28 cellular contexts compared by ENCODE assay signal in genomic region chr3:19652336-19652735, GRCh38.
"Had no signal": no experiment of that assay in that cellular context is flagged by ENCODE, and none has a peak within 500 bp of the region (broad histone marks: within the 10 kb centered on the region; RNA-seq: fewer than 3 reads in every experiment).

No MANE protein-coding gene starts in this region.

- H3K27ac ChIP-seq: coronary artery, esophagus squamous epithelium, heart right ventricle, prostate gland, right atrium auricular region, suprapubic skin, transverse colon, upper lobe of right lung, uterus had no signal

- DNase-seq: dermis blood vessel endothelial cell; effector memory CD4-positive, alpha-beta T cell; erythroblast; esophagus squamous epithelium; foreskin melanocyte; glutamatergic neuron; heart right ventricle; hippocampal formation; midbrain; naive thymus-derived CD4-positive, alpha-beta T cell; nucleus accumbens; stimulated activated CD4-positive, alpha-beta T cell treated with anti-CD3 and anti-CD28 coated beads, Interleukin-12 subunit alpha, Interleukin-12 subunit beta, amount 100 ng/mL, for 4 hours; stimulated activated CD4-positive, alpha-beta T cell treated with anti-CD3 and anti-CD28 coated beads, Interleukin-1b, Interleukin-23, amount 100 ng/mL, for 48 hours; stimulated activated CD4-positive, alpha-beta T cell treated with anti-CD3 and anti-CD28 coated beads, Interleukin-4, amount 100 ng/mL, for 1 hour; stimulated activated CD8-positive, alpha-beta memory T cell treated with anti-CD3 and anti-CD28 coated beads, Interleukin-4, amount 100 ng/mL, for 48 hours; stimulated activated naive CD4-positive, alpha-beta T cell; stimulated activated naive CD8-positive, alpha-beta T cell treated with anti-CD3 and anti-CD28 coated beads, Interleukin-15, amount 100 ng/mL, for 72 hours; transverse colon; upper lobe of right lung; uterus had no signal

- H3K27me3 ChIP-seq: esophagus squamous epithelium, heart right ventricle, right atrium auricular region, suprapubic skin, transverse colon, upper lobe of right lung, uterus had no signal

- H3K4me1 ChIP-seq: esophagus squamous epithelium, heart right ventricle, prostate gland, right atrium auricular region, suprapubic skin, transverse colon, upper lobe of right lung, uterus had no signal

- H3K4me3 ChIP-seq: coronary artery, esophagus squamous epithelium, heart right ventricle, lung, prostate gland, right atrium auricular region, smooth muscle cell, suprapubic skin, transverse colon, upper lobe of right lung, uterus had no signal

- H3K36me3 ChIP-seq: esophagus squamous epithelium, heart right ventricle, prostate gland, right atrium auricular region, suprapubic skin, transverse colon, upper lobe of right lung, uterus had no signal

- H3K9me3 ChIP-seq: prostate gland, uterus had no signal

- FAIRE-seq: endometrium, keratinocyte had no signal

- H3K4me2 ChIP-seq: smooth muscle cell had no signal
